ENCODE assay signal across 8 cellular contexts in the genomic region with DNA sequence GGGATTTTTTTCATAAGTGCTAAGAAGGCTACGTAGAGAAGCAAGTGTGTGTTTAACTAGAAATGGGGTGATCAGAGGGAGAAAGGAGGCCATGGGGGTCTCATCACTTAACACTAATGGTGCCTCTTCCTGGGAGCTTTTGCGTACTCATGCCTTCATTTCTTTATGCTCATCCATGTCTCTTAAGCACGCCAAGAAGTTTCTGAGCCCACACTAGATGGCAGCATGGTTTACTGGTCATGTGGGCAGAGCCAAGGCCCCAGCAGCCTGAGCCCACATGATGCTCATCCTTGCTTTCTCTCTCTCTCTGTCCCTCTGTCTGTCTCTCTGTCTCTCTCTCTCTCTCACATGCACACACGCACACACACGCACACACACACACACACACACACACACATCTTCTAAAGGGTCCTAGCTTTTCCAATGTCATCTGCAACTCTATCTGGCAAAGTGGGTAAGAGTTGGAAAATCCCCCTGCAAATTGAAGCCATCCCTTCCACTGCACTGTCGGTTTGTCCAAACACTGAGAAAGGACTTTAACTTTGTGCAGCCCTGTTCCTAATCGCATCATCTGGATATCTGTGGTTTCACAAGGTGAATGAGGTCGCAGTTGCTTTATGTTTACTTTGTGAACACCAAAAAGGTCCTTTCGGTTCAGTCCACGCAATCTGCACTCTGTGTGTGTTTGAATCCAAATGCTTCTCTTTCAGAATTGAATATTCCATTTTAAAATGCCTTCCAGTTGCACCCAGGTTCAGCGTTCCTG.
A peak's percentile ranks its signal among the peaks of the same experiment; 100 is the strongest.
DNase-seq lines count a peak whose midpoint lies in the region; TF ChIP-seq lines count a peak whose summit lies in the region.

No MANE protein-coding gene starts in this region.

- no peaks in the 10 kb centered on the region for H3K9me2 ChIP-seq in DOHH2 (replicated peaks; ENCODE audit: control insufficient read depth, low read length)

- intact Hi-C loops in colonic mucosa (cut with DNase I) = no loop called here

- H3K9ac ChIP-seq in colonic mucosa (ENCODE audit: low read depth in 2 of 2, low read length in 2 of 2) (no peak overlapping the region), mesenchymal stem cell (ENCODE audit: low read length) (no peak overlapping the region)

- peak overlapping the region in 1 of 2 experiments; percentile 48 for H2BK12ac ChIP-seq in mesenchymal stem cell (ENCODE audit: low read length in 2 of 2)

- H3K9me3 ChIP-seq in DOHH2 (ENCODE audit: control insufficient read depth, insufficient read depth, low read length) (no peaks in the 10 kb centered on the region), colonic mucosa (no peaks in the 10 kb centered on the region), mesenchymal stem cell (ENCODE audit: control insufficient read depth, low read length) (no peaks in the 10 kb centered on the region)

- no peak overlapping the region for H2AFZ ChIP-seq in mesenchymal stem cell (ENCODE audit: low read depth, low read length)

- H3K4me1 ChIP-seq in DOHH2 (ENCODE audit: control insufficient read depth, low read length) = no peaks in the 10 kb centered on the region
- H3K4me1 ChIP-seq in colonic mucosa = no peaks in the 10 kb centered on the region
- peaks cover 9% of the 10 kb centered on the region for H3K4me1 ChIP-seq in mesenchymal stem cell (ENCODE audit: control insufficient read depth, insufficient read depth, low read depth, low read length)

- no peak overlapping the region for H3K4me2 ChIP-seq in DOHH2 (ENCODE audit: low read length)
- no peak overlapping the region for H3K4me2 ChIP-seq in mesenchymal stem cell (ENCODE audit: low read length, poor library complexity, severe bottlenecking)

- H3K18ac ChIP-seq in mesenchymal stem cell (ENCODE audit: low read depth in 1 of 2, low read length in 2 of 2) = peak overlapping the region; percentile 3 to 67

- H3K27me3 ChIP-seq in DOHH2 (ENCODE audit: control insufficient read depth, low read length) (no peaks in the 10 kb centered on the region), colonic mucosa (no peaks in the 10 kb centered on the region), mesenchymal stem cell (ENCODE audit: control insufficient read depth in 1 of 2, insufficient read depth in 1 of 2, low read length in 2 of 2) (no peaks in the 10 kb centered on the region)

- 57% methylated on average over 11 of the region's 11 CpGs for WGBS in mesenchymal stem cell

- H4K8ac ChIP-seq in mesenchymal stem cell (ENCODE audit: low read length) = peak overlapping the region; percentile 72

- TF ChIP-seq CTCF in DOHH2 (IDR thresholded peaks at IDR 0.05; ENCODE audit: low read depth, low read length, poor library complexity, severe bottlenecking) (peak; percentile 38), colonic mucosa (IDR thresholded peaks at IDR 0.05) (no peak)

- H4K91ac ChIP-seq in mesenchymal stem cell (ENCODE audit: low read length) = no peak overlapping the region

- DNase-seq in H4 (ENCODE audit: low spot score) (peak; percentile 68), NCI-H510A (lab: John Stamatoyannopoulos, UW) (peak; percentile 21), colonic mucosa (peak; percentile 36), mesenchymal stem cell (peak; percentile 73), NCI-H187 treated with DMSO at 0.1 percent for 48 hours (lab: John Stamatoyannopoulos, UW) (no peak), NCI-H345 treated with DMSO at 0.1 percent for 48 hours (lab: John Stamatoyannopoulos, UW; ENCODE audit: unreplicated experiment) (no peak)
- no peak for DNase-seq in stimulated activated CD8-positive, alpha-beta memory T cell treated with anti-CD3 and anti-CD28 coated beads, Interleukin-4, amount 100 ng/mL, for 48 hours

- no peaks in the 10 kb centered on the region for H3F3A ChIP-seq in DOHH2 (ENCODE audit: control insufficient read depth, insufficient read depth)

- no peak overlapping the region for H3K14ac ChIP-seq in mesenchymal stem cell (ENCODE audit: low read length in 2 of 2)

- no peaks in the 10 kb centered on the region for H3K79me2 ChIP-seq in DOHH2 (ENCODE audit: control insufficient read depth, low read length)

- H3K36me3 ChIP-seq in DOHH2 (ENCODE audit: control insufficient read depth, low read length) = no peaks in the 10 kb centered on the region
- H3K36me3 ChIP-seq in colonic mucosa = no peaks in the 10 kb centered on the region
- no peaks in the 10 kb centered on the region for H3K36me3 ChIP-seq in mesenchymal stem cell (ENCODE audit: control insufficient read depth in 1 of 2, insufficient read depth in 2 of 2, low read depth in 1 of 2, low read length in 2 of 2)

- no peak overlapping the region for H3K4ac ChIP-seq in mesenchymal stem cell (ENCODE audit: low read depth in 1 of 2, low read length in 2 of 2)

- no peak overlapping the region for H2AK5ac ChIP-seq in mesenchymal stem cell (ENCODE audit: low read length, severe bottlenecking)

- no peak overlapping the region for H3K23ac ChIP-seq in mesenchymal stem cell (ENCODE audit: low read length in 2 of 2)

- H4K20me1 ChIP-seq in DOHH2 (ENCODE audit: control insufficient read depth, insufficient read depth, low read depth, low read length) = no peaks in the 10 kb centered on the region

- H3K27ac ChIP-seq in DOHH2 (ENCODE audit: low read depth, low read length) = no peak overlapping the region
- no peak overlapping the region for H3K27ac ChIP-seq in colonic mucosa
- no peak overlapping the region for H3K27ac ChIP-seq in mesenchymal stem cell (ENCODE audit: low read length, poor library complexity, severe bottlenecking)

- no peak overlapping the region for H2BK15ac ChIP-seq in mesenchymal stem cell (ENCODE audit: low read depth, poor library complexity, severe bottlenecking)

- H3K4me3 ChIP-seq in DOHH2 (ENCODE audit: low read length) (no peak overlapping the region), colonic mucosa (no peak overlapping the region), mesenchymal stem cell (ENCODE audit: insufficient read depth in 1 of 2, low read depth in 1 of 2, low read length in 2 of 2) (no peak overlapping the region)

- H2BK120ac ChIP-seq in mesenchymal stem cell (ENCODE audit: low read depth, low read length) = no peak overlapping the region

- no peaks in the 10 kb centered on the region for H3K79me1 ChIP-seq in mesenchymal stem cell (replicated peaks; ENCODE audit: low read length, poor library complexity, severe bottlenecking)

- no peak overlapping the region for H2BK5ac ChIP-seq in mesenchymal stem cell (ENCODE audit: low read depth, low read length, poor library complexity, severe bottlenecking)

Comparison
In these comparisons a context has a peak if more than half of its experiments do, and no peak if none do; other contexts are left out.
1. DNase-seq: peak in H4 (single experiment), NCI-H510A (single experiment), colonic mucosa (single experiment) and mesenchymal stem cell (single experiment); none in stimulated activated CD8-positive, alpha-beta memory T cell treated with anti-CD3 and anti-CD28 coated beads, Interleukin-4, amount 100 ng/mL, for 48 hours (single experiment), NCI-H187 treated with DMSO at 0.1 percent for 48 hours (single experiment) and NCI-H345 treated with DMSO at 0.1 percent for 48 hours (single experiment).